ENCODE assay signal across 2 cellular contexts in the genomic region with DNA sequence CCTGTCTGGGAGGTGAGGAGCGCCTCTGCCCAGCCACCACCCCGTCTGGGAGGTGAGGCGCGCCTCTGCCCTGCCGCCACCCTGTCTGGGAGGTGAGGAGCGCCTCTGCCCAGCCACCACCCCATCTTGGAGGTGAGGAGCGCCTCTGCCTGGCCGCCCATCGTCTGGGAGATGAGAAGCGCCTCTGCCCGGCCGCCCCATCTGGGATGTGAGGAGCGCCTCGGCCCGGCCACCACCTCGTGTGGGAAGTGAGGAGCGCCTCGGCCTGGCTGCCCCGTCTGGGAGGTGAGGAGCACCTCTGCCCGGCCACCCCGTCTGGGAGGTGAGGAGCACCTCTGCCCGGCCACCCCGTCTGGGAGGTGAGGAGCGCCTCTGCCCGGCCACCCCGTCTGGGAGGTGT. TPM values are rescaled to one million over a fixed set of nuclear protein-coding genes. Genes with fewer than 3 reads are reported as not detected.
"Had no signal": no experiment of that assay in that cellular context is flagged by ENCODE, and none has a peak within 500 bp of the region (broad histone marks: within the 10 kb centered on the region; RNA-seq: fewer than 3 reads in every experiment).

No MANE protein-coding gene starts in this region.

RNA-seq across cellular contexts. Expression of gene SLC35G4, which starts 38.4 kb away (rescaled TPM):
- total RNA-seq: G401, GM12878 had no signal

RNA-seq across cellular contexts. Expression of gene GNAL, which starts 41.3 kb away (rescaled TPM):
- total RNA-seq: GM12878 had no signal
